1 cellular context compared by ENCODE assay signal in the genomic region with DNA sequence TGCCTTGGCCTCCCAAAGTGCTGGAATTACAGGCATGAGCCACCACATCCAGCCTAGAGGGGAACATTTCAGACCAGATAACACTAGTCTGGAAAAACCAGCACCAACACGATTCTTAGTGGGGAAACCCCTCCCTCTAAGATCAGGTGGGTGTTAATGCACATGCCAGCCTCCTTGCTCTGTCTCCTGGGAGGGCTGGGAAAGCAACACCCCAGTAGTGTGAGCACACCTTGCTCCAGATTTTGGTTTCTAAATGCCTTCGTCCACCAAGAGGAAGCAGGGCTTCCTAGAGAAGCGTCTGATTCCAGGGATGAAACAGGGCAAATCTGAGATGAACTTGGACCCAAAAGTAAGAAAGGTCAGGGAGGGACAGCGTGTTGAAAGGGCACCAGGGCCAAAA.
TF ChIP-seq lines count a peak whose summit lies in the region.

No MANE protein-coding gene starts in this region.

TF ChIP-seq in HepG2, 621 proteins besides CTCF, POLR2A, EP300 and RAD21:
- TF ChIP-seq ZNF605 (CRISPR knock-in tag; IDR thresholded peaks at IDR 0.05): peak; percentile 100
- no peak for TF ChIP-seq KLF11 (CRISPR knock-in tag; IDR thresholded peaks at IDR 0.05)
